In genomic region chr6:56169366-56169765, GRCh38 we compare ENCODE assay signal across 31 cellular contexts.
"Had no signal": no experiment of that assay in that cellular context is flagged by ENCODE, and none has a peak within 500 bp of the region (broad histone marks: within the 10 kb centered on the region; RNA-seq: fewer than 3 reads in every experiment).

No MANE protein-coding gene starts in this region.

- H3K4me3 ChIP-seq: cardiac muscle cell, colonic mucosa, gastrocnemius medialis, heart left ventricle had no signal

- H3K9me3 ChIP-seq: colonic mucosa, gastrocnemius medialis had no signal

- DNase-seq: activated B cell treated with CpG ODN at 0.5 μM for 24 hours; activated CD4-positive, alpha-beta T cell treated with anti-CD3 and anti-CD28 coated beads for 48 hours; activated CD4-positive, alpha-beta T cell treated with anti-CD3 and anti-CD28 coated beads, Interleukin-2, amount 50 U/mL, for 1 hour; activated CD4-positive, alpha-beta T cell treated with anti-CD3 and anti-CD28 coated beads, Interleukin-2, amount 50 U/mL, for 48 hours; activated CD8-positive, alpha-beta memory T cell treated with anti-CD3 and anti-CD28 coated beads for 24 hours; activated CD8-positive, alpha-beta T cell treated with anti-CD3 and anti-CD28 coated beads for 36 hours; activated effector memory CD4-positive, alpha-beta T cell treated with Interleukin-2 at 50 U/mL for 16 hours; activated gamma-delta T cell treated with Interleukin-2 at 50 U/mL for 16 hours; activated naive CD4-positive, alpha-beta T cell treated with anti-CD3 and anti-CD28 coated beads, Interleukin-2, amount 50 U/mL, for 16 hours; activated naive CD4-positive, alpha-beta T cell treated with Interleukin-2 at 50 U/mL for 16 hours; activated T-cell treated with anti-CD3 and anti-CD28 coated beads, Interleukin-2, amount 50 U/mL, for 4 hours; amniotic stem cell; anterior cingulate cortex; brain microvascular endothelial cell; central memory CD4-positive, alpha-beta T cell; cerebellar nuclear complex; colonic mucosa; effector CD8-positive, alpha-beta T cell; gastrocnemius medialis; glutamatergic neuron; heart left ventricle; T-helper 1 cell; T-helper 17 cell; T1000; WERI-Rb-1 had no signal

- H3K27me3 ChIP-seq: brain microvascular endothelial cell, cardiac muscle cell, colonic mucosa, gastrocnemius medialis, heart left ventricle had no signal

- FAIRE-seq: astrocyte, endothelial cell of umbilical vein had no signal

- H3K36me3 ChIP-seq: brain microvascular endothelial cell, cardiac muscle cell, colonic mucosa, gastrocnemius medialis, WERI-Rb-1 had no signal

- ATAC-seq: activated CD4-positive, CD25-positive, alpha-beta regulatory T cell treated with anti-CD3 and anti-CD28 coated beads, Interleukin-2, amount 50 U/mL, for 24 hours; activated CD8-positive, alpha-beta T cell treated with anti-CD3 and anti-CD28 coated beads for 36 hours; activated T-cell treated with anti-CD3 and anti-CD28 coated beads, Interleukin-2, amount 50 U/mL, for 4 hours; activated T-helper 17 cell treated with anti-CD3 and anti-CD28 coated beads, Interleukin-2, amount 50 U/mL, for 72 hours; esophagus mucosa; gastrocnemius medialis; heart left ventricle; T-helper 17 cell had no signal

- H3K4me1 ChIP-seq: colonic mucosa, gastrocnemius medialis, heart left ventricle had no signal

- H3K27ac ChIP-seq: brain microvascular endothelial cell, cardiac muscle cell, colonic mucosa, gastrocnemius medialis, heart left ventricle, WERI-Rb-1 had no signal
